In the genomic region with DNA sequence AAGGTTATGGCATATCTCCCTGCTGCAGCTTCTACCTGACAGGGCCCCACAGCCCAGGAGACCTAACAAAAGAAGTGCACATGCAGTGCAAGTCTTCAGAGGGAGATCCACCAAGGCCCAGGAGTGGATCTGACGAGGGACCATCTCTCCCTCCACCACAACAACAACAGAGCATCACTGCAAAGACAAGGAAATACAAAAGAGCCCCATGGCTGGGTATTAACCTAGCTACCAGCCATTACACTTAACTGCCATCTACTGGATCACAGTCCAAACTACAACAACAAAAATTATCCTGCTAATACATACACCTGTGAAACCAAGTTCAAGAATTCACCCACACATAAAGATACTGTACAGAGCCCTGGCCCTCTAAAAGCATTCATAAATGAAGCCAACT, we compare ENCODE assay signal across 9 cellular contexts.
DNase-seq lines count a peak whose midpoint lies in the region; ATAC-seq and TF ChIP-seq lines count a peak whose summit lies in the region.
"Had no signal": no experiment of that assay in that cellular context is flagged by ENCODE, and none has a peak within 500 bp of the region (broad histone marks: within the 10 kb centered on the region; RNA-seq: fewer than 3 reads in every experiment).

No MANE protein-coding gene starts in this region.

- intact Hi-C loops in ovary (cut with DNase I), result no loop called here
- intact Hi-C loops in activated T-helper 2 cell treated with anti-CD3 and anti-CD28 coated beads, Interferon-gamma antibody, Interleukin-2, Interleukin-4, amounts not matched to agents 10 μg/mL and 5 μg/mL and 100 μg/mL, durations not matched to agents 14 hours and 24 hours and 36 hours (cut with micrococcal nuclease), result no loop called here

- peak; percentile 71 for ATAC-seq in HG03175 (IDR thresholded peaks at IDR 0.05; ENCODE audit: unreplicated experiment)

- H3K4me3 ChIP-seq in neural progenitor cell, result no peak overlapping the region
- no peak overlapping the region for H3K4me3 ChIP-seq in ovary

- H3K27me3 Mint-ChIP-seq in neural progenitor cell (ENCODE audit: insufficient read depth, low read depth), result no peaks in the 10 kb centered on the region
- no peaks in the 10 kb centered on the region for H3K27me3 Mint-ChIP-seq in activated T-helper 2 cell treated with anti-CD3 and anti-CD28 coated beads, Interferon-gamma antibody, Interleukin-2, Interleukin-4, amounts not matched to agents 10 μg/mL and 5 μg/mL and 100 μg/mL, durations not matched to agents 14 hours and 24 hours and 36 hours (ENCODE audit: low read depth)

- H3K4me1 ChIP-seq in neural progenitor cell, result peaks cover 4% of the 10 kb centered on the region
- H3K4me1 ChIP-seq in ovary (ENCODE audit: insufficient read depth), result no peaks in the 10 kb centered on the region

- no peak overlapping the region for H3K27ac Mint-ChIP-seq in neural progenitor cell
- no peak overlapping the region for H3K27ac Mint-ChIP-seq in activated T-helper 2 cell treated with anti-CD3 and anti-CD28 coated beads, Interferon-gamma antibody, Interleukin-2, Interleukin-4, amounts not matched to agents 10 μg/mL and 5 μg/mL and 100 μg/mL, durations not matched to agents 14 hours and 24 hours and 36 hours
- H3K27ac Mint-ChIP-seq: B cell had no signal

- H3K36me3 ChIP-seq in neural progenitor cell (no peaks in the 10 kb centered on the region), ovary (no peaks in the 10 kb centered on the region)

- peaks cover 29% of the 10 kb centered on the region for H3K9me3 Mint-ChIP-seq in neural progenitor cell
- no peaks in the 10 kb centered on the region for H3K9me3 Mint-ChIP-seq in activated T-helper 2 cell treated with anti-CD3 and anti-CD28 coated beads, Interferon-gamma antibody, Interleukin-2, Interleukin-4, amounts not matched to agents 10 μg/mL and 5 μg/mL and 100 μg/mL, durations not matched to agents 14 hours and 24 hours and 36 hours

- WGBS in ovary, 3 donors, result 82 to 97% (median 94%) methylated on average over 1 of the region's 1 CpG

- no peak overlapping the region for H3K4me2 ChIP-seq in neural progenitor cell

- H3K36me3 Mint-ChIP-seq in neural progenitor cell, result peaks cover 3% of the 10 kb centered on the region
- no peaks in the 10 kb centered on the region for H3K36me3 Mint-ChIP-seq in activated T-helper 2 cell treated with anti-CD3 and anti-CD28 coated beads, Interferon-gamma antibody, Interleukin-2, Interleukin-4, amounts not matched to agents 10 μg/mL and 5 μg/mL and 100 μg/mL, durations not matched to agents 14 hours and 24 hours and 36 hours (ENCODE audit: low read depth)

- H3K9ac ChIP-seq in neural progenitor cell, result no peak overlapping the region

- TF ChIP-seq CTCF in neural progenitor cell (IDR thresholded peaks at IDR 0.05) (peak; percentile 59), ovary (IDR thresholded peaks at IDR 0.05) (no peak)

- H2AFZ ChIP-seq in neural progenitor cell (replicated peaks), result no peak overlapping the region

- TF ChIP-seq POLR2A in ovary (IDR thresholded peaks at IDR 0.05), result no peak

- H3K4me3 Mint-ChIP-seq in neural progenitor cell, result peak overlapping the region; percentile 52
- H3K4me3 Mint-ChIP-seq in activated T-helper 2 cell treated with anti-CD3 and anti-CD28 coated beads, Interferon-gamma antibody, Interleukin-2, Interleukin-4, amounts not matched to agents 10 μg/mL and 5 μg/mL and 100 μg/mL, durations not matched to agents 14 hours and 24 hours and 36 hours (ENCODE audit: low read depth), result no peak overlapping the region
- H3K4me3 Mint-ChIP-seq: B cell had no signal

- no peaks in the 10 kb centered on the region for H3K4me1 Mint-ChIP-seq in neural progenitor cell
- H3K4me1 Mint-ChIP-seq in activated T-helper 2 cell treated with anti-CD3 and anti-CD28 coated beads, Interferon-gamma antibody, Interleukin-2, Interleukin-4, amounts not matched to agents 10 μg/mL and 5 μg/mL and 100 μg/mL, durations not matched to agents 14 hours and 24 hours and 36 hours (ENCODE audit: low read depth), result no peaks in the 10 kb centered on the region
- H3K4me1 Mint-ChIP-seq: B cell had no signal

- no peak overlapping the region for H3K27ac ChIP-seq in neural progenitor cell
- H3K27ac ChIP-seq in ovary, result no peak overlapping the region

- peak; percentile 1 for DNase-seq in NCI-H146 (lab: John Stamatoyannopoulos, UW)
- no peak for DNase-seq in NCI-H146 treated with DMSO at 0.1 percent for 48 hours (lab: John Stamatoyannopoulos, UW; ENCODE audit: unreplicated experiment)
- DNase-seq in amniotic epithelial cell (ENCODE audit: low read depth), result peak; percentile 51
- peak; percentile 41 for DNase-seq in neural progenitor cell (ENCODE audit: low spot score)
- DNase-seq in HCEC 1CT, result no peak
- DNase-seq in ovary, result no peak
- DNase-seq in activated T-helper 2 cell treated with anti-CD3 and anti-CD28 coated beads, Interferon-gamma antibody, Interleukin-2, Interleukin-4, amounts not matched to agents 10 μg/mL and 5 μg/mL and 100 μg/mL, durations not matched to agents 14 hours and 24 hours and 36 hours (ENCODE audit: low spot score), result no peak

- no peaks in the 10 kb centered on the region for H3K79me2 ChIP-seq in neural progenitor cell (ENCODE audit: low read depth)

- TF ChIP-seq EP300 in ovary (IDR thresholded peaks at IDR 0.05), result no peak

- no peaks in the 10 kb centered on the region for H3F3A ChIP-seq in neural progenitor cell (ENCODE audit: low read depth)

- H3K27me3 ChIP-seq in neural progenitor cell, result no peaks in the 10 kb centered on the region
- H3K27me3 ChIP-seq in ovary, result no peaks in the 10 kb centered on the region

- H4K20me1 ChIP-seq in neural progenitor cell (ENCODE audit: low read depth), result no peaks in the 10 kb centered on the region

- H3K9me3 ChIP-seq in neural progenitor cell (ENCODE audit: low read depth) (peaks cover 5% of the 10 kb centered on the region), ovary (no peaks in the 10 kb centered on the region)

Comparison
In these comparisons a context has a peak if more than half of its experiments do, and no peak if none do; other contexts are left out.
1. DNase-seq: peak in NCI-H146 (single experiment), amniotic epithelial cell (single experiment) and neural progenitor cell (single experiment); none in NCI-H146 treated with DMSO at 0.1 percent for 48 hours (single experiment), HCEC 1CT (single experiment), ovary (0 of 5) and activated T-helper 2 cell treated with anti-CD3 and anti-CD28 coated beads, Interferon-gamma antibody, Interleukin-2, Interleukin-4, amounts not matched to agents 10 μg/mL and 5 μg/mL and 100 μg/mL, durations not matched to agents 14 hours and 24 hours and 36 hours (single experiment).